ENCODE assay signal across 21 cellular contexts in genomic region chr4:184255361-184255760, GRCh38. TPM values are rescaled to one million over a fixed set of nuclear protein-coding genes. Genes with fewer than 3 reads are reported as not detected.
DNase-seq lines count a peak whose midpoint lies in the region; ATAC-seq and TF ChIP-seq lines count a peak whose summit lies in the region.
"Had no signal": no experiment of that assay in that cellular context is flagged by ENCODE, and none has a peak within 500 bp of the region (broad histone marks: within the 10 kb centered on the region; RNA-seq: fewer than 3 reads in every experiment).

No MANE protein-coding gene starts in this region.

- intact Hi-C loops in heart right ventricle (cut with DNase I) = loop anchor here in 2 of 10 donors (10.0 kb wide), 2 partner anchors 91 to 411 kb away; no protein-coding TSS in a partner anchor

- no peaks in the 10 kb centered on the region for H3K27me3 ChIP-seq in BE2C
- no peaks in the 10 kb centered on the region for H3K27me3 ChIP-seq in heart right ventricle
- no peaks in the 10 kb centered on the region for H3K27me3 ChIP-seq in neutrophil
- H3K27me3 ChIP-seq: body of pancreas, gastrocnemius medialis, upper lobe of right lung had no signal

- H3K4me1 ChIP-seq in BE2C (no peaks in the 10 kb centered on the region; the same call in 1 of the 2 replicates), heart right ventricle (peaks cover 0 to 10% (median 0%) of the 10 kb centered on the region in 9 donors), neutrophil (ENCODE audit: control insufficient read depth in 1 of 2, insufficient read depth in 1 of 2, low read depth in 1 of 2, low read length in 1 of 2) (peaks cover 54 to 65% of the 10 kb centered on the region in 2 experiments)
- H3K4me1 ChIP-seq: body of pancreas, gastrocnemius medialis, upper lobe of right lung had no signal

- H3K36me3 ChIP-seq in BE2C = no peaks in the 10 kb centered on the region
- H3K36me3 ChIP-seq in heart right ventricle = no peaks in the 10 kb centered on the region
- H3K36me3 ChIP-seq in neutrophil = no peaks in the 10 kb centered on the region
- H3K36me3 ChIP-seq: gastrocnemius medialis, upper lobe of right lung had no signal

- ATAC-seq in heart right ventricle = peak in 6 of 8 donors; percentile 7 to 83 (median 60)
- ATAC-seq in HG02610 (IDR thresholded peaks at IDR 0.05; ENCODE audit: unreplicated experiment) = no peak
- ATAC-seq: body of pancreas; CD8-positive, alpha-beta T cell; gastrocnemius medialis; K562; stimulated activated naive B cell treated with anti-CD40 and anti-IgM and Interleukin-4, amounts not matched to agents 10 μg/mL and 1 μg/mL and 100 μg/mL, for 72 hours; T-cell; upper lobe of right lung had no signal

- peak overlapping the region in 1 of 10 donors; percentile 34 for H3K27ac ChIP-seq in heart right ventricle
- H3K27ac ChIP-seq in neutrophil = peak overlapping the region; percentile 35
- H3K27ac ChIP-seq: body of pancreas, gastrocnemius medialis, upper lobe of right lung had no signal

- H3K9me3 ChIP-seq in BE2C (no peaks in the 10 kb centered on the region), heart right ventricle (no peaks in the 10 kb centered on the region), neutrophil (no peaks in the 10 kb centered on the region)
- H3K9me3 ChIP-seq: body of pancreas, gastrocnemius medialis, upper lobe of right lung had no signal

- TF ChIP-seq CTCF in BE2C (IDR thresholded peaks at IDR 0.05; ENCODE audit: low read depth, low read length) (no peak), heart right ventricle (IDR thresholded peaks at IDR 0.05) (no peak), neutrophil (IDR thresholded peaks at IDR 0.05) (no peak), GM13976 (IDR thresholded peaks at IDR 0.05; ENCODE audit: borderline replicate concordance, control extremely low read depth, extremely low read depth, insufficient read depth, missing control alignments) (no peak)

- 34 to 53% methylated on average over 4 of the region's 4 CpGs for WGBS in heart right ventricle, 2 donors

- in situ Hi-C loops in SK-MEL-5 (cut with HindIII; ENCODE audit: low pct_unique_long_range_greater_than_20kb, low sequenced_read_pairs) = no loop called here
- in situ Hi-C loops in GM13976 (cut with MboI; ENCODE audit: low sequenced_read_pairs, unreplicated experiment) = no loop called here

- DNase-seq in BE2C (peak; percentile 62), SK-MEL-5 (ENCODE audit: low read depth, low spot score) (peak; percentile 46), heart right ventricle (peak; percentile 23 to 38), GM13976 (ENCODE audit: low spot score) (no peak), DMS53 treated with DMSO at 0.1 percent for 48 hours (lab: John Stamatoyannopoulos, UW; ENCODE audit: unreplicated experiment) (no peak)
- DNase-seq in activated CD8-positive, alpha-beta memory T cell treated with anti-CD3 and anti-CD28 coated beads for 24 hours = no peak
- DNase-seq: activated T-cell treated with anti-CD3 and anti-CD28 coated beads, Interleukin-2, amount 50 U/mL, for 1 hour; body of pancreas; gastrocnemius medialis; naive B cell; NCI-H1694 treated with DMSO at 0.1 percent for 48 hours; NCI-H2227 treated with DMSO at 0.1 percent for 48 hours; stimulated activated naive B cell treated with anti-CD40 and anti-IgM and Interleukin-4, amounts not matched to agents 10 μg/mL and 1 μg/mL and 100 μg/mL, for 72 hours; T-cell; upper lobe of right lung had no signal

- H3K4me3 ChIP-seq in BE2C (ENCODE audit: low read depth, low read length) = no peak overlapping the region
- H3K4me3 ChIP-seq in heart right ventricle = no peak overlapping the region
- H3K4me3 ChIP-seq in neutrophil (ENCODE audit: low read depth in 1 of 2, low read length in 1 of 2) = no peak overlapping the region
- H3K4me3 ChIP-seq: body of pancreas, gastrocnemius medialis, K562, upper lobe of right lung had no signal

RNA-seq across cellular contexts. Expression of gene ENPP6, which starts 37.7 kb away (rescaled TPM):
- polyA plus RNA-seq in BE2C (2012; ENCODE audit: insufficient read depth, insufficient read length, low read depth) = 0.45 TPM
- not detected in 2 replicates for total RNA-seq in SK-MEL-5 (2014; rRNA removed; shearing (Covaris generic))
- polyA plus RNA-seq in SK-MEL-5 (2015; cell fraction: cytosol; rRNA removed) = not detected in 2 replicates
- polyA plus RNA-seq in SK-MEL-5 (2015; cell fraction: nucleus; rRNA removed) = not detected in 2 replicates
- total RNA-seq in heart right ventricle = under 1 TPM in 7 of 10 donors, not detected in 3; 0.05 to 0.68 (median 0.07) TPM
- under 1 TPM; 0.03 to 0.07 TPM for polyA plus RNA-seq in heart right ventricle
- total RNA-seq: body of pancreas; CD8-positive, alpha-beta T cell; lung microvascular endothelial cell; RPMI7951; T-cell had no signal
- polyA plus RNA-seq: K562 had no signal

Comparison
In these comparisons a context has a peak if more than half of its experiments do, and no peak if none do; other contexts are left out.
1. DNase-seq: peak in BE2C (single experiment), SK-MEL-5 (single experiment) and heart right ventricle (2 of 2); none in GM13976 (single experiment), activated CD8-positive, alpha-beta memory T cell treated with anti-CD3 and anti-CD28 coated beads for 24 hours (single experiment) and DMS53 treated with DMSO at 0.1 percent for 48 hours (single experiment).